Comparison of ENCODE assay signal across 25 cellular contexts in genomic region chr7:32216759-32217158, GRCh38.
DNase-seq lines count a peak whose midpoint lies in the region; ATAC-seq lines count a peak whose summit lies in the region.
"Had no signal": no experiment of that assay in that cellular context is flagged by ENCODE, and none has a peak within 500 bp of the region (broad histone marks: within the 10 kb centered on the region; RNA-seq: fewer than 3 reads in every experiment).

No MANE protein-coding gene starts in this region.

- H2BK120ac ChIP-seq in mesenchymal stem cell (ENCODE audit: low read depth, low read length): no peak overlapping the region

- H3K18ac ChIP-seq in mesenchymal stem cell (ENCODE audit: low read depth in 1 of 2, low read length in 2 of 2): no peak overlapping the region

- H4K91ac ChIP-seq in mesenchymal stem cell (ENCODE audit: low read length): peak overlapping the region; percentile 20

- H3K27ac ChIP-seq in right cardiac atrium (ENCODE audit: low read length): no peak overlapping the region
- no peak overlapping the region for H3K27ac ChIP-seq in mesenchymal stem cell (ENCODE audit: low read length, poor library complexity, severe bottlenecking)
- H3K27ac ChIP-seq: 22Rv1 had no signal

- peak; percentile 41 for DNase-seq in DMS153 (lab: John Stamatoyannopoulos, UW)
- no peak for DNase-seq in DMS153 treated with DMSO at 0.1 percent for 48 hours (lab: John Stamatoyannopoulos, UW; ENCODE audit: unreplicated experiment)
- peak; percentile 17 for DNase-seq in cardiac septum (ENCODE audit: low spot score)
- no peak for DNase-seq in right cardiac atrium
- DNase-seq in mesenchymal stem cell: no peak
- no peak for DNase-seq in cortex of kidney (lab: John Stamatoyannopoulos, UW)
- DNase-seq in GF-D8 (lab: John Stamatoyannopoulos, UW): no peak
- DNase-seq: BE2C; CD8-positive, alpha-beta memory T cell; DMS 273 treated with DMSO at 0.1 percent for 48 hours; HFFc6; KBM-7; MM.1S; NCI-H1092; NCI-H1417 treated with DMSO at 0.1 percent for 48 hours; NCI-H2081 treated with DMSO at 0.1 percent for 48 hours; NCI-H524; NCI-H748 treated with DMSO at 0.1 percent for 48 hours; NK-92 treated with Interleukin-12 subunit alpha and Interleukin-12 subunit beta, amount 100 ng/mL, for 24 hours; Right ventricle myocardium superior; RPMI8226 had no signal

- H3K4ac ChIP-seq in mesenchymal stem cell (ENCODE audit: low read depth in 1 of 2, low read length in 2 of 2): no peak overlapping the region

- ATAC-seq in right cardiac atrium: no peak
- ATAC-seq: GM12878, GM23338 had no signal

- 88% methylated on average over 4 of the region's 4 CpGs for WGBS in right cardiac atrium
- WGBS in mesenchymal stem cell: 85% methylated on average over 4 of the region's 4 CpGs

- no peak overlapping the region for H2BK15ac ChIP-seq in mesenchymal stem cell (ENCODE audit: low read depth, poor library complexity, severe bottlenecking)

- H3K23ac ChIP-seq in mesenchymal stem cell (ENCODE audit: low read length in 2 of 2): no peak overlapping the region

- H3K9me3 ChIP-seq in right cardiac atrium (ENCODE audit: control insufficient read depth, low read length) (no peaks in the 10 kb centered on the region), mesenchymal stem cell (ENCODE audit: control insufficient read depth, low read length) (no peaks in the 10 kb centered on the region)
- H3K9me3 ChIP-seq: BE2C, HAP-1 had no signal

- H2AFZ ChIP-seq in mesenchymal stem cell (ENCODE audit: low read depth, low read length): no peak overlapping the region
- H2AFZ ChIP-seq: GM23338 had no signal

- no peak overlapping the region for H2BK12ac ChIP-seq in mesenchymal stem cell (ENCODE audit: low read length in 2 of 2)

- H3K4me1 ChIP-seq in right cardiac atrium (ENCODE audit: control insufficient read depth, insufficient read depth, low read length) (peaks cover 3% of the 10 kb centered on the region), mesenchymal stem cell (ENCODE audit: control insufficient read depth, insufficient read depth, low read depth, low read length) (no peaks in the 10 kb centered on the region)
- H3K4me1 ChIP-seq: BE2C, HAP-1 had no signal

- no peak overlapping the region for H3K9ac ChIP-seq in mesenchymal stem cell (ENCODE audit: low read length)

- H3K4me2 ChIP-seq in mesenchymal stem cell (ENCODE audit: low read length, poor library complexity, severe bottlenecking): no peak overlapping the region
- H3K4me2 ChIP-seq: GM23338 had no signal

- no peaks in the 10 kb centered on the region for H3K36me3 ChIP-seq in mesenchymal stem cell (ENCODE audit: control insufficient read depth in 1 of 2, insufficient read depth in 2 of 2, low read depth in 1 of 2, low read length in 2 of 2)
- H3K36me3 ChIP-seq: BE2C, HAP-1 had no signal

- no peak overlapping the region for H2AK5ac ChIP-seq in mesenchymal stem cell (ENCODE audit: low read length, severe bottlenecking)

- no peaks in the 10 kb centered on the region for H3K79me1 ChIP-seq in mesenchymal stem cell (replicated peaks; ENCODE audit: low read length, poor library complexity, severe bottlenecking)

- intact Hi-C loops in cardiac septum (cut with DNase I): loop anchor here (5.0 kb wide), 1 partner anchor 131 kb away; no protein-coding TSS in a partner anchor
- intact Hi-C loops in right cardiac atrium (cut with DNase I): loop anchor here in 2 of 4 donors (10.0 kb wide), 3 partner anchors 78 to 258 kb away; no protein-coding TSS in a partner anchor

- H3K14ac ChIP-seq in mesenchymal stem cell (ENCODE audit: low read length in 2 of 2): no peak overlapping the region

- no peaks in the 10 kb centered on the region for H3K27me3 ChIP-seq in right cardiac atrium (ENCODE audit: control insufficient read depth, insufficient read depth)
- H3K27me3 ChIP-seq in mesenchymal stem cell (ENCODE audit: control insufficient read depth in 1 of 2, insufficient read depth in 1 of 2, low read length in 2 of 2): peaks cover 38 to 48% of the 10 kb centered on the region in 2 experiments

- H3K4me3 ChIP-seq in right cardiac atrium (ENCODE audit: low read length): no peak overlapping the region
- H3K4me3 ChIP-seq in mesenchymal stem cell (ENCODE audit: insufficient read depth in 1 of 2, low read depth in 1 of 2, low read length in 2 of 2): no peak overlapping the region
- H3K4me3 ChIP-seq: GM12878, GM23338, HAP-1 had no signal

- no peak overlapping the region for H2BK5ac ChIP-seq in mesenchymal stem cell (ENCODE audit: low read depth, low read length, poor library complexity, severe bottlenecking)

- H4K8ac ChIP-seq in mesenchymal stem cell (ENCODE audit: low read length): no peak overlapping the region

Comparison
In these comparisons a context has a peak if more than half of its experiments do, and no peak if none do; other contexts are left out.
1. DNase-seq: peak in DMS153 (single experiment) and cardiac septum (single experiment); none in DMS153 treated with DMSO at 0.1 percent for 48 hours (single experiment), right cardiac atrium (0 of 3), mesenchymal stem cell (single experiment), cortex of kidney (single experiment) and GF-D8 (single experiment).